Comparison of ENCODE assay signal across 19 cellular contexts in genomic region chr16:79318137-79318899, GRCh38.
DNase-seq lines count a peak whose midpoint lies in the region; ATAC-seq and TF ChIP-seq lines count a peak whose summit lies in the region.
"Had no signal": no experiment of that assay in that cellular context is flagged by ENCODE, and none has a peak within 500 bp of the region (broad histone marks: within the 10 kb centered on the region; RNA-seq: fewer than 3 reads in every experiment).

No MANE protein-coding gene starts in this region.

- H3K36me3 ChIP-seq in HUES48 (ENCODE audit: control insufficient read depth, insufficient read depth, low read length) (no peaks in the 10 kb centered on the region), prostate gland (no peaks in the 10 kb centered on the region)
- H3K36me3 ChIP-seq: BLaER1 had no signal

- H3K9me3 ChIP-seq in HUES48 (ENCODE audit: control insufficient read depth, insufficient read depth, low read length): no peaks in the 10 kb centered on the region
- no peaks in the 10 kb centered on the region for H3K9me3 ChIP-seq in prostate gland
- H3K9me3 ChIP-seq: BLaER1 had no signal

- no peak for TF ChIP-seq CTCF in prostate gland (IDR thresholded peaks at IDR 0.05)

- no peaks in the 10 kb centered on the region for H3K27me3 Mint-ChIP-seq in activated T-helper 2 cell treated with anti-CD3 and anti-CD28 coated beads, Interferon-gamma antibody, Interleukin-2, Interleukin-4, amounts not matched to agents 10 μg/mL and 5 μg/mL and 100 μg/mL, durations not matched to agents 14 hours and 24 hours and 36 hours (ENCODE audit: low read depth)

- H3K9ac ChIP-seq in HUES48 (ENCODE audit: low read depth, low read length): no peak overlapping the region
- H3K9ac ChIP-seq: BLaER1 had no signal

- 30% methylated on average over 4 of the region's 4 CpGs for WGBS in prostate gland

- TF ChIP-seq POLR2A in prostate gland (IDR thresholded peaks at IDR 0.05): no peak

- no peak overlapping the region for H3K4me3 Mint-ChIP-seq in activated T-helper 2 cell treated with anti-CD3 and anti-CD28 coated beads, Interferon-gamma antibody, Interleukin-2, Interleukin-4, amounts not matched to agents 10 μg/mL and 5 μg/mL and 100 μg/mL, durations not matched to agents 14 hours and 24 hours and 36 hours (ENCODE audit: low read depth)
- H3K4me3 Mint-ChIP-seq: CD8-positive, alpha-beta T cell had no signal

- H3K36me3 Mint-ChIP-seq in activated T-helper 2 cell treated with anti-CD3 and anti-CD28 coated beads, Interferon-gamma antibody, Interleukin-2, Interleukin-4, amounts not matched to agents 10 μg/mL and 5 μg/mL and 100 μg/mL, durations not matched to agents 14 hours and 24 hours and 36 hours (ENCODE audit: low read depth): no peaks in the 10 kb centered on the region
- H3K36me3 Mint-ChIP-seq: CD8-positive, alpha-beta T cell had no signal

- peak overlapping the region; percentile 89 for H3K27ac Mint-ChIP-seq in activated T-helper 2 cell treated with anti-CD3 and anti-CD28 coated beads, Interferon-gamma antibody, Interleukin-2, Interleukin-4, amounts not matched to agents 10 μg/mL and 5 μg/mL and 100 μg/mL, durations not matched to agents 14 hours and 24 hours and 36 hours
- H3K27ac Mint-ChIP-seq: CD8-positive, alpha-beta T cell had no signal

- ATAC-seq in GM21381 (IDR thresholded peaks at IDR 0.05; ENCODE audit: unreplicated experiment) (no peak), GM19463 (IDR thresholded peaks at IDR 0.05; ENCODE audit: unreplicated experiment) (no peak), GM21737 (IDR thresholded peaks at IDR 0.05; ENCODE audit: unreplicated experiment) (no peak)
- ATAC-seq: CD8-positive, alpha-beta T cell had no signal

- peak overlapping the region; percentile 36 for H3K27ac ChIP-seq in HUES48 (ENCODE audit: low read depth, low read length)
- H3K27ac ChIP-seq in prostate gland: no peak overlapping the region
- H3K27ac ChIP-seq: BLaER1, SK-N-MC had no signal

- H3K9me3 Mint-ChIP-seq in activated T-helper 2 cell treated with anti-CD3 and anti-CD28 coated beads, Interferon-gamma antibody, Interleukin-2, Interleukin-4, amounts not matched to agents 10 μg/mL and 5 μg/mL and 100 μg/mL, durations not matched to agents 14 hours and 24 hours and 36 hours: no peaks in the 10 kb centered on the region
- H3K9me3 Mint-ChIP-seq: CD8-positive, alpha-beta T cell had no signal

- H3K4me1 Mint-ChIP-seq in activated T-helper 2 cell treated with anti-CD3 and anti-CD28 coated beads, Interferon-gamma antibody, Interleukin-2, Interleukin-4, amounts not matched to agents 10 μg/mL and 5 μg/mL and 100 μg/mL, durations not matched to agents 14 hours and 24 hours and 36 hours (ENCODE audit: low read depth): peaks cover 38% of the 10 kb centered on the region

- H3K4me3 ChIP-seq in HUES48 (ENCODE audit: low read depth, low read length): no peak overlapping the region
- H3K4me3 ChIP-seq in prostate gland: no peak overlapping the region
- H3K4me3 ChIP-seq: BLaER1, SK-N-MC had no signal

- DNase-seq in NCI-H1417 (lab: John Stamatoyannopoulos, UW) (peak in 2 of 3 experiments; percentile 6 to 82), NCI-H1417 treated with DMSO at 0.1 percent for 48 hours (lab: John Stamatoyannopoulos, UW) (no peak), prostate gland (ENCODE audit: low spot score) (peak; percentile 12)
- DNase-seq in activated T-helper 2 cell treated with anti-CD3 and anti-CD28 coated beads, Interferon-gamma antibody, Interleukin-2, Interleukin-4, amounts not matched to agents 10 μg/mL and 5 μg/mL and 100 μg/mL, durations not matched to agents 14 hours and 24 hours and 36 hours (ENCODE audit: low spot score): no peak
- DNase-seq: CD8-positive, alpha-beta T cell; DMS79 treated with DMSO at 0.1 percent for 48 hours; GOT3; IMR-90; NCI-H1436; NCI-H2081; NCI-H2227 treated with DMSO at 0.1 percent for 48 hours; NCI-H524; Right ventricle myocardium superior had no signal

- no peaks in the 10 kb centered on the region for H3K27me3 ChIP-seq in HUES48 (ENCODE audit: control insufficient read depth, insufficient read depth, low read length)
- peaks cover 2% of the 10 kb centered on the region for H3K27me3 ChIP-seq in prostate gland (replicated peaks; ENCODE audit: insufficient read depth)
- H3K27me3 ChIP-seq: BLaER1 had no signal

- intact Hi-C loops in activated T-helper 2 cell treated with anti-CD3 and anti-CD28 coated beads, Interferon-gamma antibody, Interleukin-2, Interleukin-4, amounts not matched to agents 10 μg/mL and 5 μg/mL and 100 μg/mL, durations not matched to agents 14 hours and 24 hours and 36 hours (cut with micrococcal nuclease): loop anchor here (5.0 kb wide), 2 partner anchors 421 to 1264 kb away; no protein-coding TSS in a partner anchor
- intact Hi-C loops in prostate gland (cut with DNase I): no loop called here

- H3K4me1 ChIP-seq in HUES48 (ENCODE audit: control insufficient read depth, insufficient read depth, low read length) (peaks cover 23% of the 10 kb centered on the region), prostate gland (replicated peaks) (no peaks in the 10 kb centered on the region)

Comparison
In these comparisons a context has a peak if more than half of its experiments do, and no peak if none do; other contexts are left out.
1. DNase-seq: peak in NCI-H1417 (2 of 3) and prostate gland (single experiment); none in NCI-H1417 treated with DMSO at 0.1 percent for 48 hours (single experiment) and activated T-helper 2 cell treated with anti-CD3 and anti-CD28 coated beads, Interferon-gamma antibody, Interleukin-2, Interleukin-4, amounts not matched to agents 10 μg/mL and 5 μg/mL and 100 μg/mL, durations not matched to agents 14 hours and 24 hours and 36 hours (single experiment).